Comparison of ENCODE assay signal across 10 cellular contexts in the genomic region with DNA sequence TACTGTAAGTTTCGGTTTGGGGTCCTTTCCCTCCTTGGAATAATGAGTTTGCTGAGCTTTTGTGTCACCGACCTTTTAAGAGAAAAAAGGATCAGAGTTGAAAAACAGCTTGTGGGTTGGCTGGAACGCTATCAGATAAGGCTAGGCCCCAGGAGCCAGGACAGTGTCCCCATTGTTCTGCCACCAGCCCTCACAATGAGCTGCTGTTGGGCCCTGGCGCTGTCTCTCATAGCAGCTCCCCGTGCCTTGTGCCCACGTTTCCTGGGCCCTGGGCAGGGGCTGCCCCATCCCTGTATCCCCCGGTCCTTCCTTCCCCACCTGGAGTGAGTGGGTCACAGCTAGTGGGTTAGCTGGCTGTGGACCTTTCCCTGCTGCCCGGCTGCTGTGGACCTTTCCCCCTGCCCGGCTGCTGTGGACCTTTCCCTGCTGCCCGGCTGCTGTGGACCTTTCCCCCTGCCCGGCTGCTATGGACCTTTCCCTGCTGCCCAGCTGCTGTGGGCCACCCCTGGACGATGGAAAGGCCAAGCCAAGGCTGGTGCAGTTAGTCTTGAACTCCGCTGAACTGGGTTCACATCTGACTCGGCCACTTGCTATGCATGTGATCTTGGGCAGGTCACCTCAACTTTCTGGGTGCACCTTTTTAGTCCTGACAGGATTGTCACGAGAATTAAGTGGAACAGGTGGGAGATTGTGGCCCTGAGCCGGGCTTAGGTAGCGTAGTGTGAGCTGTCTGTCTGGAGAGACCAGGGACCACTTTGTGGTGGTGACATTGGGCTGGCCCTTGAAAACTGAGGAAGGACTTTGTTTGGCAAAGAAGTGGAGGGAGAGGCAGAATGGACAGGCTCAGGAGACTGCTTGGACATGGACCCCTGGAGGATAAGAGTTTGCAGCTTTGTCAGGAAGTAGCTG.
DNase-seq lines count a peak whose midpoint lies in the region; TF ChIP-seq lines count a peak whose summit lies in the region.
"Had no signal": no experiment of that assay in that cellular context is flagged by ENCODE, and none has a peak within 500 bp of the region (broad histone marks: within the 10 kb centered on the region; RNA-seq: fewer than 3 reads in every experiment).

No MANE protein-coding gene starts in this region.

- TF ChIP-seq CTCF in RWPE1 (conservative IDR thresholded peaks at IDR 0.05; ENCODE audit: low read depth) (no peak), tibial artery (IDR thresholded peaks at IDR 0.05) (no peak), thyroid gland (IDR thresholded peaks at IDR 0.05) (no peak)

- H3K27me3 ChIP-seq in ectodermal cell (ENCODE audit: control insufficient read depth, insufficient read depth, low read length, poor library complexity, severe bottlenecking) (no peaks in the 10 kb centered on the region), muscle layer of duodenum (ENCODE audit: low read depth, low read length) (no peaks in the 10 kb centered on the region), tibial artery (no peaks in the 10 kb centered on the region), thyroid gland (no peaks in the 10 kb centered on the region)

- CTCF ChIA-PET in RWPE1 (lab: Yijun Ruan, JAX), result interaction anchor here (0.6 to 1.1 kb wide), 5 partner anchors 30 to 205 kb away, joined by 3 to 4 read pairs (median 3); no protein-coding TSS in a partner anchor

- DNase-seq in RWPE1 (ENCODE audit: low spot score) (no peak), tibial artery (no peak), retina (no peak), thyroid gland (no peak)
- DNase-seq in activated T-cell treated with anti-CD3 and anti-CD28 coated beads, Interleukin-2, amount 50 U/mL, for 1 hour, result no peak
- DNase-seq: cerebellar nuclear complex, DMS 273 treated with DMSO at 0.1 percent for 48 hours had no signal

- WGBS in ectodermal cell, 2 experiments, result 67 to 71% methylated on average over 17 of the region's 17 CpGs
- WGBS in thyroid gland, 2 donors, result 91 to 93% methylated on average over 16 to 17 of the region's 17 CpGs

- no peaks in the 10 kb centered on the region for H3K36me3 ChIP-seq in ectodermal cell (ENCODE audit: control insufficient read depth, insufficient read depth, low read length)
- no peaks in the 10 kb centered on the region for H3K36me3 ChIP-seq in muscle layer of duodenum (ENCODE audit: control insufficient read depth in 1 of 2, insufficient read depth in 2 of 2, low read length in 2 of 2)
- no peaks in the 10 kb centered on the region for H3K36me3 ChIP-seq in tibial artery
- no peaks in the 10 kb centered on the region for H3K36me3 ChIP-seq in thyroid gland

- no peak overlapping the region for H3K4me3 ChIP-seq in ectodermal cell (ENCODE audit: insufficient read depth, low read depth, low read length)
- H3K4me3 ChIP-seq in muscle layer of duodenum (ENCODE audit: low read depth in 1 of 2, low read length in 2 of 2), result no peak overlapping the region
- H3K4me3 ChIP-seq in tibial artery, result no peak overlapping the region
- H3K4me3 ChIP-seq in thyroid gland (replicated peaks in 1 of 3), result no peak overlapping the region
- H3K4me3 ChIP-seq: GM12878 had no signal

- H3K9me3 ChIP-seq in ectodermal cell (ENCODE audit: control insufficient read depth, low read length) (no peaks in the 10 kb centered on the region), muscle layer of duodenum (ENCODE audit: control insufficient read depth in 1 of 2, low read length in 2 of 2) (no peaks in the 10 kb centered on the region), tibial artery (no peaks in the 10 kb centered on the region), thyroid gland (no peaks in the 10 kb centered on the region)

- intact Hi-C loops in tibial artery (cut with DNase I; ENCODE audit: low total_unique reads), result no loop called here
- intact Hi-C loops in thyroid gland (cut with DNase I), result no loop called here

- no peak for TF ChIP-seq POLR2A in thyroid gland (IDR thresholded peaks at IDR 0.05)

- H3K4me1 ChIP-seq in ectodermal cell (ENCODE audit: control insufficient read depth, insufficient read depth, low read length) (peaks cover 53% of the 10 kb centered on the region), muscle layer of duodenum (ENCODE audit: control insufficient read depth in 1 of 2, insufficient read depth in 2 of 2, low read length in 2 of 2) (peaks cover 19 to 63% of the 10 kb centered on the region in 2 donors), tibial artery (peaks cover 6 to 100% (median 99%) of the 10 kb centered on the region in 4 donors), thyroid gland (peaks cover 15 to 67% of the 10 kb centered on the region in 2 donors)

- H3K27ac ChIP-seq in RWPE1 (peak overlapping the region; percentile 56; the same call in 1 of the 2 replicates), ectodermal cell (ENCODE audit: insufficient read depth, low read depth, low read length, poor library complexity, severe bottlenecking) (peak overlapping the region; percentile 69), muscle layer of duodenum (ENCODE audit: low read length) (peak overlapping the region; percentile 56), tibial artery (peak overlapping the region; percentile 91 to 93), thyroid gland (no peak overlapping the region)

- POLR2A ChIA-PET in RWPE1 (lab: Yijun Ruan, JAX; ENCODE audit: low non-redundant PET), result no interaction called here

Comparison
In these comparisons a context has a peak if more than half of its experiments do, and no peak if none do; other contexts are left out.
1. H3K27ac ChIP-seq: peak in RWPE1 (single experiment), ectodermal cell (single experiment), muscle layer of duodenum (single experiment) and tibial artery (2 of 2); none in thyroid gland (0 of 3).